ENCODE assay signal across 39 cellular contexts in genomic region chr7:154757756-154758155, GRCh38.
"Had no signal": no experiment of that assay in that cellular context is flagged by ENCODE, and none has a peak within 500 bp of the region (broad histone marks: within the 10 kb centered on the region; RNA-seq: fewer than 3 reads in every experiment).

No MANE protein-coding gene starts in this region.

- H3K27me3 ChIP-seq: adrenal gland, body of pancreas, brain microvascular endothelial cell, breast epithelium had no signal

- FAIRE-seq: astrocyte, TTC549 had no signal

- ATAC-seq: activated CD8-positive, alpha-beta T cell treated with anti-CD3 and anti-CD28 coated beads for 36 hours; activated naive CD4-positive, alpha-beta T cell treated with anti-CD3 and anti-CD28 coated beads, Interleukin-2, amount 50 U/mL, for 72 hours; activated T-cell treated with anti-CD3 and anti-CD28 coated beads, Interleukin-2, amount 50 U/mL, for 4 hours; activated T-cell treated with anti-CD3 and anti-CD28 coated beads, Interleukin-2, amount 50 U/mL, for 72 hours; activated T-helper 17 cell treated with anti-CD3 and anti-CD28 coated beads, Interleukin-2, amount 50 U/mL, for 72 hours; body of pancreas had no signal

- H3K4me1 Mint-ChIP-seq: activated B cell treated with CpG ODN at 0.5 μM for 24 hours; activated CD4-positive, alpha-beta T cell treated with anti-CD3 and anti-CD28 coated beads, Interleukin-2, amount 10 ng/mL, durations not matched to agents 24 days and 14 days; activated naive CD8-positive, alpha-beta T cell treated with anti-CD3 and anti-CD28 coated beads for 36 hours; activated T-helper 17 cell treated with anti-CD3 and anti-CD28 coated beads, Interleukin-2, amount 50 U/mL, for 72 hours; central memory CD8-positive, alpha-beta T cell had no signal

- H3K27ac Mint-ChIP-seq: activated B cell treated with CpG ODN at 0.5 μM for 24 hours; activated CD4-positive, alpha-beta memory T cell treated with anti-CD3 and anti-CD28 coated beads for 36 hours; activated CD4-positive, alpha-beta T cell treated with anti-CD3 and anti-CD28 coated beads, Interleukin-2, amount 10 ng/mL, durations not matched to agents 24 days and 14 days; activated CD8-positive, alpha-beta T cell treated with anti-CD3 and anti-CD28 coated beads for 36 hours; activated naive CD4-positive, alpha-beta T cell treated with anti-CD3 and anti-CD28 coated beads for 36 hours; activated naive CD4-positive, alpha-beta T cell treated with anti-CD3 and anti-CD28 coated beads, Interleukin-2, amount 50 U/mL, for 72 hours; activated naive CD8-positive, alpha-beta T cell treated with anti-CD3 and anti-CD28 coated beads for 36 hours; activated T-cell treated with anti-CD3 and anti-CD28 coated beads, Interleukin-2, amount 50 U/mL, for 72 hours; activated T-helper 1 cell treated with anti-CD3 and anti-CD28 coated beads, Interleukin-12 subunit alpha, Interleukin-12 subunit beta, Interleukin-2, Interleukin-4 antibody, amounts not matched to agents 30 ng/mL and 10 ng/mL and 1 ng/mL, durations not matched to agents 14 hours and 24 hours and 36 hours; activated T-helper 17 cell treated with anti-CD3 and anti-CD28 coated beads, Interleukin-2, amount 50 U/mL, for 72 hours; T-helper 1 cell treated with Interleukin-12 subunit alpha and Interleukin-12 subunit beta and Interleukin-4 antibody, amounts not matched to agents 30 μg/mL and 1 μg/mL, for 36 hours; T-helper 2 cell treated with Interferon-gamma antibody and Interleukin-4, amounts not matched to agents 5 μg/mL and 100 μg/mL, for 36 hours had no signal

- H3K27me3 Mint-ChIP-seq: activated B cell treated with CpG ODN at 0.5 μM for 24 hours; activated CD4-positive, alpha-beta memory T cell treated with anti-CD3 and anti-CD28 coated beads for 36 hours; activated CD4-positive, alpha-beta T cell treated with anti-CD3 and anti-CD28 coated beads, Interleukin-2, amount 10 ng/mL, durations not matched to agents 24 days and 14 days; activated CD8-positive, alpha-beta T cell treated with anti-CD3 and anti-CD28 coated beads for 36 hours; activated T-helper 17 cell treated with anti-CD3 and anti-CD28 coated beads, Interleukin-2, amount 50 U/mL, for 72 hours; central memory CD8-positive, alpha-beta T cell had no signal

- DNase-seq: activated B cell treated with CpG ODN at 0.5 μM for 24 hours; activated CD4-positive, alpha-beta memory T cell treated with anti-CD3 and anti-CD28 coated beads for 36 hours; activated CD4-positive, alpha-beta T cell treated with anti-CD3 and anti-CD28 coated beads for 4 hours; activated CD4-positive, alpha-beta T cell treated with anti-CD3 and anti-CD28 coated beads, Interleukin-2, amount 10 ng/mL, durations not matched to agents 24 days and 14 days; activated CD4-positive, alpha-beta T cell treated with anti-CD3 and anti-CD28 coated beads, Interleukin-2, amount 50 U/mL, for 1 hour; activated CD4-positive, alpha-beta T cell treated with anti-CD3 and anti-CD28 coated beads, Interleukin-2, amount 50 U/mL, for 4 hours; activated CD4-positive, CD25-positive, alpha-beta regulatory T cell treated with anti-CD3 and anti-CD28 coated beads, Interleukin-2, amount 50 U/mL, for 72 hours; activated CD8-positive, alpha-beta memory T cell treated with anti-CD3 and anti-CD28 coated beads, Interleukin-2, amount 50 U/mL, for 4 hours; activated CD8-positive, alpha-beta T cell treated with anti-CD3 and anti-CD28 coated beads for 36 hours; activated effector memory CD4-positive, alpha-beta T cell treated with anti-CD3 and anti-CD28 coated beads, Interleukin-2, amount 50 U/mL, for 16 hours; activated gamma-delta T cell treated with Interleukin-2 at 50 U/mL for 16 hours; activated naive CD4-positive, alpha-beta T cell; activated naive CD4-positive, alpha-beta T cell treated with anti-CD3 and anti-CD28 coated beads for 36 hours; activated naive CD4-positive, alpha-beta T cell treated with anti-CD3 and anti-CD28 coated beads, Interleukin-2, amount 50 U/mL, for 16 hours; activated naive CD8-positive, alpha-beta T cell treated with anti-CD3 and anti-CD28 coated beads for 36 hours; activated T-cell treated with anti-CD3 and anti-CD28 coated beads for 4 hours; activated T-cell treated with anti-CD3 and anti-CD28 coated beads, Interleukin-2, amount 50 U/mL, for 1 hour; activated T-cell treated with anti-CD3 and anti-CD28 coated beads, Interleukin-2, amount 50 U/mL, for 4 hours; activated T-cell treated with anti-CD3 and anti-CD28 coated beads, Interleukin-2, amount 50 U/mL, for 72 hours; adrenal gland; amniotic stem cell; aorta; body of pancreas; brain microvascular endothelial cell; caudate nucleus; SW 1271; T-helper 1 cell; T-helper 2 cell; T-helper 9 cell had no signal

- H3K9me3 ChIP-seq: adrenal gland, body of pancreas had no signal

- H3K27ac ChIP-seq: adrenal gland, body of pancreas, brain microvascular endothelial cell, breast epithelium, VCaP had no signal

- H3K4me3 ChIP-seq: adrenal gland, body of pancreas, breast epithelium had no signal

- H3K4me1 ChIP-seq: adrenal gland, body of pancreas, breast epithelium had no signal

- H3K4me3 Mint-ChIP-seq: activated B cell treated with CpG ODN at 0.5 μM for 24 hours; activated CD4-positive, alpha-beta memory T cell treated with anti-CD3 and anti-CD28 coated beads for 36 hours; activated CD4-positive, alpha-beta T cell treated with anti-CD3 and anti-CD28 coated beads, Interleukin-2, amount 10 ng/mL, durations not matched to agents 24 days and 14 days; activated CD8-positive, alpha-beta T cell treated with anti-CD3 and anti-CD28 coated beads for 36 hours; activated naive CD4-positive, alpha-beta T cell treated with anti-CD3 and anti-CD28 coated beads for 36 hours; activated naive CD8-positive, alpha-beta T cell treated with anti-CD3 and anti-CD28 coated beads for 36 hours; activated T-cell treated with anti-CD3 and anti-CD28 coated beads, Interleukin-2, amount 50 U/mL, for 4 hours; activated T-cell treated with anti-CD3 and anti-CD28 coated beads, Interleukin-2, amount 50 U/mL, for 72 hours; activated T-helper 1 cell treated with anti-CD3 and anti-CD28 coated beads, Interleukin-12 subunit alpha, Interleukin-12 subunit beta, Interleukin-2, Interleukin-4 antibody, amounts not matched to agents 30 ng/mL and 10 ng/mL and 1 ng/mL, durations not matched to agents 14 hours and 24 hours and 36 hours; activated T-helper 17 cell treated with anti-CD3 and anti-CD28 coated beads, Interleukin-2, amount 50 U/mL, for 72 hours; central memory CD8-positive, alpha-beta T cell; T-helper 1 cell treated with Interleukin-12 subunit alpha and Interleukin-12 subunit beta and Interleukin-4 antibody, amounts not matched to agents 30 μg/mL and 1 μg/mL, for 36 hours; T-helper 2 cell treated with Interferon-gamma antibody and Interleukin-4, amounts not matched to agents 5 μg/mL and 100 μg/mL, for 36 hours had no signal

- H3K9me3 Mint-ChIP-seq: activated B cell treated with CpG ODN at 0.5 μM for 24 hours; activated CD4-positive, alpha-beta memory T cell treated with anti-CD3 and anti-CD28 coated beads for 36 hours; activated CD4-positive, alpha-beta T cell treated with anti-CD3 and anti-CD28 coated beads, Interleukin-2, amount 10 ng/mL, durations not matched to agents 24 days and 14 days; activated CD8-positive, alpha-beta T cell treated with anti-CD3 and anti-CD28 coated beads for 36 hours; activated naive CD4-positive, alpha-beta T cell treated with anti-CD3 and anti-CD28 coated beads, Interleukin-2, amount 50 U/mL, for 72 hours; activated naive CD8-positive, alpha-beta T cell treated with anti-CD3 and anti-CD28 coated beads for 36 hours; activated T-cell treated with anti-CD3 and anti-CD28 coated beads, Interleukin-2, amount 50 U/mL, for 4 hours; activated T-helper 17 cell treated with anti-CD3 and anti-CD28 coated beads, Interleukin-2, amount 50 U/mL, for 72 hours; T-helper 2 cell treated with Interferon-gamma antibody and Interleukin-4, amounts not matched to agents 5 μg/mL and 100 μg/mL, for 36 hours had no signal

- H3K36me3 Mint-ChIP-seq: activated CD4-positive, alpha-beta memory T cell treated with anti-CD3 and anti-CD28 coated beads for 36 hours; activated naive CD4-positive, alpha-beta T cell treated with anti-CD3 and anti-CD28 coated beads, Interleukin-2, amount 50 U/mL, for 72 hours; activated naive CD8-positive, alpha-beta T cell treated with anti-CD3 and anti-CD28 coated beads for 36 hours had no signal

- H3K36me3 ChIP-seq: adrenal gland, brain microvascular endothelial cell, breast epithelium had no signal
